22 cellular contexts compared by ENCODE assay signal in the genomic region with DNA sequence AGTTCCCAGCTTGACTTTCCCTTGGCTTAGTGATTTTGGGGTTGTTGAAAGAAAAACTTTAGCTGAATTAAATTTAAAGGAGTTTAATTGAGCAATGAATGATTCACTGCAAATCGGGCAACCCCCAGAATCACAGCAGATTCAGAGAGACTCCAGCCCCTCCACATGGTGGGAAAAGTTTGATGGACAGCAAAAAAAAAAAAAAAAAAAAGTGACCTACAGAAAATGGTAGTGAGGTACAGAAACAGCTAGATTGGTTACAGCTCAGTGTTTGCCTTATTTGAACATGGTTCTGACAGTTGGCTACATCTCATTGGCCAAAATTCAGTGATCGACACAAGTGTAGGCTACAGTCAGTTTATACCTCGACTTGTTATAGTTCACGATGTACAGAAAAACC. TPM values are rescaled to one million over a fixed set of nuclear protein-coding genes. Genes with fewer than 3 reads are reported as not detected.
DNase-seq lines count a peak whose midpoint lies in the region; ATAC-seq, FAIRE-seq and TF ChIP-seq lines count a peak whose summit lies in the region.
"Had no signal": no experiment of that assay in that cellular context is flagged by ENCODE, and none has a peak within 500 bp of the region (broad histone marks: within the 10 kb centered on the region; RNA-seq: fewer than 3 reads in every experiment).

No MANE protein-coding gene starts in this region.

- DNase-seq in Karpas-422: no peak
- DNase-seq in effector memory CD8-positive, alpha-beta T cell: no peak
- DNase-seq in spleen: no peak
- no peak for DNase-seq in NCI-H82 (lab: John Stamatoyannopoulos, UW)
- no peak for DNase-seq in NCI-H2029 treated with DMSO at 0.1 percent for 48 hours (lab: John Stamatoyannopoulos, UW)
- DNase-seq in urothelium cell line (ENCODE audit: low spot score): no peak
- DNase-seq: activated CD4-positive, alpha-beta T cell treated with anti-CD3 and anti-CD28 coated beads, Interleukin-2, amount 50 U/mL, for 1 hour; activated CD8-positive, alpha-beta memory T cell treated with anti-CD3 and anti-CD28 coated beads, Interleukin-2, amount 50 U/mL, for 4 hours; activated naive CD8-positive, alpha-beta T cell treated with anti-CD3 and anti-CD28 coated beads for 36 hours; caudate nucleus; CD8-positive, alpha-beta T cell; NCI-H1092; NCI-H187 treated with DMSO at 0.1 percent for 48 hours; NCI-H526 treated with DMSO at 0.1 percent for 48 hours; small intestine; T1000; testis had no signal

- WGBS in spleen, 5 donors: 91 to 99% (median 96%) methylated on average over 4 of the region's 4 CpGs

- no peak overlapping the region for H3K4me3 Mint-ChIP-seq in effector memory CD8-positive, alpha-beta T cell
- H3K4me3 Mint-ChIP-seq: stimulated activated effector memory CD8-positive, alpha-beta T cell treated with anti-CD3 and anti-CD28 coated beads, Interleukin-12 subunit alpha, Interleukin-12 subunit beta, amount 100 ng/mL, for 72 hours had no signal

- H3K9me2 ChIP-seq in DOHH2 (replicated peaks; ENCODE audit: control insufficient read depth, low read length) (no peaks in the 10 kb centered on the region), Karpas-422 (replicated peaks; ENCODE audit: insufficient read depth, low read length) (no peaks in the 10 kb centered on the region)

- H3K4me3 ChIP-seq in DOHH2 (ENCODE audit: low read length) (no peak overlapping the region), Karpas-422 (ENCODE audit: low read length) (no peak overlapping the region), spleen (no peak overlapping the region)
- H3K4me3 ChIP-seq: testis had no signal

- TF ChIP-seq CTCF in DOHH2 (IDR thresholded peaks at IDR 0.05; ENCODE audit: low read depth, low read length, poor library complexity, severe bottlenecking) (no peak), spleen (IDR thresholded peaks at IDR 0.05 in 8 of 11, conservative IDR thresholded peaks at IDR 0.05 in 3 of 11) (no peak)

- no peak overlapping the region for H3K9ac ChIP-seq in Karpas-422 (ENCODE audit: low read length)

- peaks cover 55 to 76% of the 10 kb centered on the region in 2 donors for H3K4me1 Mint-ChIP-seq in effector memory CD8-positive, alpha-beta T cell (ENCODE audit: low read depth in 2 of 2)

- peak overlapping the region; percentile 87 to 91 for H3K27ac Mint-ChIP-seq in effector memory CD8-positive, alpha-beta T cell

- H3K9me3 ChIP-seq in DOHH2 (ENCODE audit: control insufficient read depth, insufficient read depth, low read length): no peaks in the 10 kb centered on the region
- no peaks in the 10 kb centered on the region for H3K9me3 ChIP-seq in Karpas-422 (ENCODE audit: low read length)
- H3K9me3 ChIP-seq in spleen: peaks cover 0 to 6% (median 0%) of the 10 kb centered on the region in 8 donors
- H3K9me3 ChIP-seq: testis had no signal

- H2AFZ ChIP-seq in Karpas-422 (ENCODE audit: low read length): no peak overlapping the region

- intact Hi-C loops in spleen (cut with DNase I; ENCODE audit: low total_unique reads): no loop called here

- no peak for FAIRE-seq in urothelium cell line (lab: Jason Lieb, UNC)
- FAIRE-seq: astrocyte, endothelial cell of umbilical vein, small intestine had no signal

- no peaks in the 10 kb centered on the region for H3K36me3 Mint-ChIP-seq in effector memory CD8-positive, alpha-beta T cell (ENCODE audit: insufficient read depth)
- H3K36me3 Mint-ChIP-seq: CD8-positive, alpha-beta T cell had no signal

- peaks cover 56% of the 10 kb centered on the region for H3K4me1 ChIP-seq in DOHH2 (ENCODE audit: control insufficient read depth, low read length)
- H3K4me1 ChIP-seq in Karpas-422 (ENCODE audit: low read length): peaks cover 31% of the 10 kb centered on the region
- peaks cover 12 to 62% (median 40%) of the 10 kb centered on the region in 6 donors for H3K4me1 ChIP-seq in spleen

- H3K36me3 ChIP-seq in DOHH2 (ENCODE audit: control insufficient read depth, low read length) (peaks cover 6% of the 10 kb centered on the region), Karpas-422 (ENCODE audit: insufficient read depth, low read length) (no peaks in the 10 kb centered on the region), spleen (no peaks in the 10 kb centered on the region)

- H3K27me3 ChIP-seq in DOHH2 (ENCODE audit: control insufficient read depth, low read length) (no peaks in the 10 kb centered on the region), Karpas-422 (ENCODE audit: low read length) (no peaks in the 10 kb centered on the region), spleen (replicated peaks in 1 of 7) (no peaks in the 10 kb centered on the region)
- H3K27me3 ChIP-seq: testis had no signal

- no peaks in the 10 kb centered on the region for H3K27me3 Mint-ChIP-seq in effector memory CD8-positive, alpha-beta T cell
- H3K27me3 Mint-ChIP-seq: activated naive CD8-positive, alpha-beta T cell treated with anti-CD3 and anti-CD28 coated beads for 36 hours had no signal

- H3F3A ChIP-seq in DOHH2 (ENCODE audit: control insufficient read depth, insufficient read depth): peaks cover 25% of the 10 kb centered on the region

- no peaks in the 10 kb centered on the region for H4K20me1 ChIP-seq in DOHH2 (ENCODE audit: control insufficient read depth, insufficient read depth, low read depth, low read length)
- H4K20me1 ChIP-seq in Karpas-422 (ENCODE audit: insufficient read depth, low read depth, low read length): no peaks in the 10 kb centered on the region

- ATAC-seq in effector memory CD8-positive, alpha-beta T cell (replicated peaks): no peak
- ATAC-seq: CD8-positive, alpha-beta T cell; Right ventricle myocardium inferior; stimulated activated effector memory CD8-positive, alpha-beta T cell treated with anti-CD3 and anti-CD28 coated beads, Interleukin-12 subunit alpha, Interleukin-12 subunit beta, amount 100 ng/mL, for 72 hours had no signal

- H3K79me2 ChIP-seq in DOHH2 (ENCODE audit: control insufficient read depth, low read length) (0 out of 2 replicates have a peak, but pooled peaks cover 3% of the 10 kb centered on the region), Karpas-422 (ENCODE audit: low read length) (no peaks in the 10 kb centered on the region)

- peaks cover 4 to 6% of the 10 kb centered on the region in 2 donors for H3K9me3 Mint-ChIP-seq in effector memory CD8-positive, alpha-beta T cell

- peak overlapping the region; percentile 91 for H3K27ac ChIP-seq in DOHH2 (ENCODE audit: low read depth, low read length)
- peak overlapping the region; percentile 90 for H3K27ac ChIP-seq in Karpas-422 (ENCODE audit: low read length)
- H3K27ac ChIP-seq in spleen: peak overlapping the region in 7 of 8 donors; percentile 90 to 98 (median 93)
- H3K27ac ChIP-seq: testis had no signal

- peak overlapping the region; percentile 81; the same call in 1 of the 2 replicates for H3K4me2 ChIP-seq in DOHH2 (ENCODE audit: low read length)
- H3K4me2 ChIP-seq in Karpas-422 (ENCODE audit: low read depth, low read length, poor library complexity, severe bottlenecking): no peak overlapping the region

- TF ChIP-seq POLR2A in spleen (IDR thresholded peaks at IDR 0.05): no peak

RNA-seq across cellular contexts. Expression of gene IFNAR2, which starts 12.6 kb away (rescaled TPM):
- 10.2 and 25.3 TPM in 2 replicates for total RNA-seq in Karpas-422 (2014; rRNA removed; shearing (Covaris generic); ENCODE audit: low replicate concordance)
- 100 to 1,000 TPM in 2 of 7 donors, 10 to 100 TPM in 5; 54.7 to 124 (median 86.8) TPM for total RNA-seq in spleen
- 10 to 100 TPM; 20.4 to 22.3 (median 22.0) TPM for polyA plus RNA-seq in spleen

RNA-seq across cellular contexts. Expression of gene IL10RB, which starts 49.0 kb away (rescaled TPM):
- 48.8 and 67.0 TPM in 2 replicates for total RNA-seq in Karpas-422 (2014; rRNA removed; shearing (Covaris generic); ENCODE audit: low replicate concordance)
- 10 to 100 TPM; 44.1 to 89.7 (median 60.7) TPM for total RNA-seq in spleen
- 10 to 100 TPM; 25.4 to 29.6 (median 29.3) TPM for polyA plus RNA-seq in spleen
